In the genomic region with DNA sequence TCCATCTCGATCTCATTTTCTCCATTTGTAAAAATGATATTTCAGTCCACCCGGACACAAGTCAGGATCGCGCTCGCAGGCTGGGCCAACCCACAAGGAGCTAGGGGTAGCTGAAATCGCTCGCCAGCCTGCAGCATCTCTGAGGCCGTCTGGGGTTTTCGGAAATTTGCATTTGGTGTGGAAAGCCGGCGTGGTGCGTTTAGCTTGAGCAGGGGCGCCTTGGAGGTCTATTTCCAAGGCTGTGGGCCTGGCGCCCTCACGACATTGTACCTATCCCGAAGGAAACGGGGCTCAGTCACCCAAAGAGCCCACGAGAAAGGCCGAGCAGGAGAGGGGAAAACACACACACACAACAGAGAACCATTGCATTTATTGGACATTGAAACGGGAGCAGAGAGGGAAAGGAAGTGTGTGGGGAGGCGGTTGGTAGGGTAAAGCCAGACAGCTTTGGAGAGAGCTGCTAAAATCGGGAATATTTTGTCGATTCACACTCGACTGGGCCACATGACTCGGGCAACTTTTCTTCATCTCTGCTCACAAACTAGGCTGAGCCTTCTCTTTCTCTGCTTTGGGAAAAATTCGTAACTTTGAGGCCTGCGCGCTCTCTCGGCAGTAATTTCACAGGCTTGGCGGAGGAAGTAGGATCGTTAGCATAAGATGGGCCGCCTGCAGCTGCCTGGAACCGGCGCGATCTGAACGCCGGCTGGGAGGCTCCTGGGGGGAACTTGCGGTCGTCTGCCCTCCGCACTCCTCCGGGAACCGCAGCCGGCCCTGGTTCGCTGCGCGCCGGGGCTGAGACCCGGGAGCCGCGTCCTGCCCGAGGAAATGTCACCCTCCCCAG, we compare ENCODE assay signal across 10 cellular contexts. TPM values are rescaled to one million over a fixed set of nuclear protein-coding genes. Genes with fewer than 3 reads are reported as not detected.
A peak's percentile ranks its signal among the peaks of the same experiment; 100 is the strongest.
DNase-seq lines count a peak whose midpoint lies in the region; ATAC-seq and TF ChIP-seq lines count a peak whose summit lies in the region.
"Had no signal": no experiment of that assay in that cellular context is flagged by ENCODE, and none has a peak within 500 bp of the region (broad histone marks: within the 10 kb centered on the region; RNA-seq: fewer than 3 reads in every experiment).

No MANE protein-coding gene starts in this region.

- H3K4me3 ChIP-seq in heart left ventricle (peak overlapping the region in 11 of 12 donors; percentile 1 to 61 (median 48)), mesodermal cell (ENCODE audit: extremely low read depth, insufficient read depth, low read length, poor library complexity, severe bottlenecking) (peak overlapping the region; percentile 29), vagina (peak overlapping the region; percentile 46 to 58), brain microvascular endothelial cell (ENCODE audit: low read depth, low read length) (no peak overlapping the region)

- peaks cover 79% of the 10 kb centered on the region for H3K27me3 Mint-ChIP-seq in activated T-helper 2 cell treated with anti-CD3 and anti-CD28 coated beads, Interferon-gamma antibody, Interleukin-2, Interleukin-4, amounts not matched to agents 10 μg/mL and 5 μg/mL and 100 μg/mL, durations not matched to agents 14 hours and 24 hours and 36 hours (ENCODE audit: low read depth)

- peak overlapping the region in 3 of 12 donors; percentile 82 to 86 (median 85) for H3K27ac ChIP-seq in heart left ventricle
- no peak overlapping the region for H3K27ac ChIP-seq in mesodermal cell (ENCODE audit: low read depth, low read length, severe bottlenecking)
- peak overlapping the region; percentile 83 for H3K27ac ChIP-seq in vagina
- H3K27ac ChIP-seq in brain microvascular endothelial cell = no peak overlapping the region

- no peaks in the 10 kb centered on the region for H3K9me3 Mint-ChIP-seq in activated T-helper 2 cell treated with anti-CD3 and anti-CD28 coated beads, Interferon-gamma antibody, Interleukin-2, Interleukin-4, amounts not matched to agents 10 μg/mL and 5 μg/mL and 100 μg/mL, durations not matched to agents 14 hours and 24 hours and 36 hours

- H3K27me3 ChIP-seq in heart left ventricle (peaks cover 79 to 100% (median 94%) of the 10 kb centered on the region in 9 donors), vagina (peaks cover 5% of the 10 kb centered on the region), brain microvascular endothelial cell (replicated peaks) (peaks cover 90% of the 10 kb centered on the region)

- H3K36me3 ChIP-seq in heart left ventricle (no peaks in the 10 kb centered on the region), mesodermal cell (ENCODE audit: control insufficient read depth, insufficient read depth, low read length) (no peaks in the 10 kb centered on the region), vagina (no peaks in the 10 kb centered on the region), brain microvascular endothelial cell (replicated peaks) (no peaks in the 10 kb centered on the region)

- TF ChIP-seq CTCF in heart left ventricle (IDR thresholded peaks at IDR 0.05) (no peak), vagina (IDR thresholded peaks at IDR 0.05) (no peak), brain microvascular endothelial cell (IDR thresholded peaks at IDR 0.05; ENCODE audit: low read depth, low read length, missing control alignments) (no peak)

- intact Hi-C loops in heart left ventricle (cut with DNase I) (loop anchor here (5.0 to 10.0 kb wide), 10 partner anchors 324 to 1019 kb away; no protein-coding TSS in a partner anchor), left ventricle myocardium superior (cut with micrococcal nuclease) (loop anchor here (5.0 kb wide), 1 partner anchor 509 kb away; no protein-coding TSS in a partner anchor), vagina (cut with DNase I) (loop anchor here (5.0 to 10.0 kb wide), 2 partner anchors 509 to 1016 kb away; no protein-coding TSS in a partner anchor)
- intact Hi-C loops in activated T-helper 2 cell treated with anti-CD3 and anti-CD28 coated beads, Interferon-gamma antibody, Interleukin-2, Interleukin-4, amounts not matched to agents 10 μg/mL and 5 μg/mL and 100 μg/mL, durations not matched to agents 14 hours and 24 hours and 36 hours (cut with micrococcal nuclease) = loop anchor here (2.0 to 10.0 kb wide), 4 partner anchors 18 to 1794 kb away; partner anchors contain the start of gene SP9

- no peaks in the 10 kb centered on the region for H3K9me3 ChIP-seq in heart left ventricle
- H3K9me3 ChIP-seq in mesodermal cell (ENCODE audit: control insufficient read depth, low read length) = no peaks in the 10 kb centered on the region
- H3K9me3 ChIP-seq in vagina = no peaks in the 10 kb centered on the region

- peaks cover 0 to 34% (median 11%) of the 10 kb centered on the region in 12 donors for H3K4me1 ChIP-seq in heart left ventricle
- no peaks in the 10 kb centered on the region for H3K4me1 ChIP-seq in mesodermal cell (ENCODE audit: control insufficient read depth, insufficient read depth, low read length, poor library complexity, severe bottlenecking)
- H3K4me1 ChIP-seq in vagina = peaks cover 17% of the 10 kb centered on the region

- ATAC-seq in heart left ventricle (no peak), left ventricle myocardium superior (no peak), GM18861 (IDR thresholded peaks at IDR 0.05; ENCODE audit: unreplicated experiment) (no peak)

- TF ChIP-seq POLR2A in heart left ventricle (IDR thresholded peaks at IDR 0.05) = no peak
- no peak for TF ChIP-seq POLR2A in vagina (IDR thresholded peaks at IDR 0.05)

- WGBS in heart left ventricle, 4 donors = 8 to 17% (median 15%) methylated on average over 50 to 51 of the region's 51 CpGs
- 2 to 3% methylated on average over 37 to 44 of the region's 51 CpGs for WGBS in mesodermal cell (ENCODE audit: insufficient coverage in 2 of 2), 2 experiments

- DNase-seq in heart left ventricle (no peak), left ventricle myocardium superior (no peak), vagina (ENCODE audit: extremely low spot score in 2 of 2) (no peak), brain microvascular endothelial cell (no peak), SW 1271 (lab: John Stamatoyannopoulos, UW) (no peak)
- no peak for DNase-seq in activated T-helper 2 cell treated with anti-CD3 and anti-CD28 coated beads, Interferon-gamma antibody, Interleukin-2, Interleukin-4, amounts not matched to agents 10 μg/mL and 5 μg/mL and 100 μg/mL, durations not matched to agents 14 hours and 24 hours and 36 hours (ENCODE audit: low spot score)
- DNase-seq: DND-41 had no signal

- H3K4me1 Mint-ChIP-seq in activated T-helper 2 cell treated with anti-CD3 and anti-CD28 coated beads, Interferon-gamma antibody, Interleukin-2, Interleukin-4, amounts not matched to agents 10 μg/mL and 5 μg/mL and 100 μg/mL, durations not matched to agents 14 hours and 24 hours and 36 hours (ENCODE audit: low read depth) = peaks cover 12% of the 10 kb centered on the region

- H3K27ac Mint-ChIP-seq in activated T-helper 2 cell treated with anti-CD3 and anti-CD28 coated beads, Interferon-gamma antibody, Interleukin-2, Interleukin-4, amounts not matched to agents 10 μg/mL and 5 μg/mL and 100 μg/mL, durations not matched to agents 14 hours and 24 hours and 36 hours = peak overlapping the region; percentile 63

- H3K36me3 Mint-ChIP-seq in activated T-helper 2 cell treated with anti-CD3 and anti-CD28 coated beads, Interferon-gamma antibody, Interleukin-2, Interleukin-4, amounts not matched to agents 10 μg/mL and 5 μg/mL and 100 μg/mL, durations not matched to agents 14 hours and 24 hours and 36 hours (ENCODE audit: low read depth) = no peaks in the 10 kb centered on the region

- no peak overlapping the region for H3K4me3 Mint-ChIP-seq in activated T-helper 2 cell treated with anti-CD3 and anti-CD28 coated beads, Interferon-gamma antibody, Interleukin-2, Interleukin-4, amounts not matched to agents 10 μg/mL and 5 μg/mL and 100 μg/mL, durations not matched to agents 14 hours and 24 hours and 36 hours (ENCODE audit: low read depth)

- in situ Hi-C loops in brain microvascular endothelial cell (cut with HindIII; ENCODE audit: low pct_ligation_motif_present, low sequenced_read_pairs) = loop anchor here (25.0 kb wide), 1 partner anchor 509 kb away; no protein-coding TSS in a partner anchor

RNA-seq across cellular contexts. Expression of gene HOXD8, which starts 1.1 kb away (rescaled TPM):
- total RNA-seq in heart left ventricle = 1 to 10 TPM in 3 of 9 donors, under 1 TPM in 6; 0.37 to 1.8 (median 0.59) TPM
- under 1 TPM; 0.21 to 0.42 TPM for polyA plus RNA-seq in heart left ventricle
- total RNA-seq in left ventricle myocardium superior = 0.92 TPM
- total RNA-seq in activated T-helper 2 cell treated with anti-CD3 and anti-CD28 coated beads, Interferon-gamma antibody, Interleukin-2, Interleukin-4, amounts not matched to agents 10 μg/mL and 5 μg/mL and 100 μg/mL, durations not matched to agents 14 hours and 24 hours and 36 hours = not detected in 2 replicates
- 2.1 TPM for polyA plus RNA-seq in mesodermal cell (2013, experiment 1 of 2)
- 1.0 TPM for polyA plus RNA-seq in mesodermal cell (2013, experiment 2 of 2)
- 10.3 TPM for total RNA-seq in vagina
- total RNA-seq: activated CD8-positive, alpha-beta memory T cell treated with anti-CD3 and anti-CD28 coated beads for 36 hours had no signal

RNA-seq across cellular contexts. Expression of gene HOXD9, which starts 5.9 kb away (rescaled TPM):
- total RNA-seq in heart left ventricle (under 1 TPM in 2 of 9 donors, not detected in 7; 0.40 to 0.43 TPM), left ventricle myocardium superior (not detected), vagina (12.5 TPM)
- under 1 TPM in 1 of 2 donors, not detected in 1; 0.23 TPM for polyA plus RNA-seq in heart left ventricle
- not detected in 2 replicates for total RNA-seq in activated T-helper 2 cell treated with anti-CD3 and anti-CD28 coated beads, Interferon-gamma antibody, Interleukin-2, Interleukin-4, amounts not matched to agents 10 μg/mL and 5 μg/mL and 100 μg/mL, durations not matched to agents 14 hours and 24 hours and 36 hours
- polyA plus RNA-seq in mesodermal cell (2013, experiment 1 of 2) = 1.9 TPM
- polyA plus RNA-seq in mesodermal cell (2013, experiment 2 of 2) = 2.1 TPM
- total RNA-seq: activated CD8-positive, alpha-beta memory T cell treated with anti-CD3 and anti-CD28 coated beads for 36 hours had no signal

RNA-seq across cellular contexts. Expression of gene HOXD10, which starts 11.8 kb away (rescaled TPM):
- total RNA-seq in heart left ventricle (under 1 TPM in 1 of 9 donors, not detected in 8; 0.43 TPM), left ventricle myocardium superior (not detected), vagina (19.6 TPM)
- under 1 TPM in 1 of 2 donors, not detected in 1; 0.03 TPM for polyA plus RNA-seq in heart left ventricle
- total RNA-seq in activated T-helper 2 cell treated with anti-CD3 and anti-CD28 coated beads, Interferon-gamma antibody, Interleukin-2, Interleukin-4, amounts not matched to agents 10 μg/mL and 5 μg/mL and 100 μg/mL, durations not matched to agents 14 hours and 24 hours and 36 hours = not detected in 2 replicates
- 1.9 TPM for polyA plus RNA-seq in mesodermal cell (2013, experiment 1 of 2)
- polyA plus RNA-seq in mesodermal cell (2013, experiment 2 of 2) = 0.96 TPM
- total RNA-seq: activated CD8-positive, alpha-beta memory T cell treated with anti-CD3 and anti-CD28 coated beads for 36 hours had no signal

RNA-seq across cellular contexts. Expression of gene HOXD11, which starts 21.3 kb away (rescaled TPM):
- total RNA-seq in heart left ventricle (not detected), left ventricle myocardium superior (not detected), vagina (19.4 TPM)
- polyA plus RNA-seq in heart left ventricle = not detected
- not detected in 2 replicates for total RNA-seq in activated T-helper 2 cell treated with anti-CD3 and anti-CD28 coated beads, Interferon-gamma antibody, Interleukin-2, Interleukin-4, amounts not matched to agents 10 μg/mL and 5 μg/mL and 100 μg/mL, durations not matched to agents 14 hours and 24 hours and 36 hours
- 1.2 TPM for polyA plus RNA-seq in mesodermal cell (2013, experiment 1 of 2)
- 0.96 TPM for polyA plus RNA-seq in mesodermal cell (2013, experiment 2 of 2)
- total RNA-seq: activated CD8-positive, alpha-beta memory T cell treated with anti-CD3 and anti-CD28 coated beads for 36 hours had no signal

RNA-seq across cellular contexts. Expression of gene HOXD4, which starts 23.0 kb away (rescaled TPM):
- total RNA-seq in heart left ventricle (under 1 TPM in 7 of 9 donors, not detected in 2; 0.17 to 0.96 (median 0.42) TPM), left ventricle myocardium superior (0.22 TPM), vagina (4.9 TPM)
- polyA plus RNA-seq in heart left ventricle = under 1 TPM; 0.10 to 0.19 TPM
- total RNA-seq in activated T-helper 2 cell treated with anti-CD3 and anti-CD28 coated beads, Interferon-gamma antibody, Interleukin-2, Interleukin-4, amounts not matched to agents 10 μg/mL and 5 μg/mL and 100 μg/mL, durations not matched to agents 14 hours and 24 hours and 36 hours = not detected in 2 replicates
- 6.5 TPM for polyA plus RNA-seq in mesodermal cell (2013, experiment 1 of 2)
- 4.2 TPM for polyA plus RNA-seq in mesodermal cell (2013, experiment 2 of 2)
- total RNA-seq: activated CD8-positive, alpha-beta memory T cell treated with anti-CD3 and anti-CD28 coated beads for 36 hours had no signal

Comparison
In these comparisons a context has a peak if more than half of its experiments do, and no peak if none do; other contexts are left out.
1. RNA of gene HOXD10, which starts 11.8 kb away (total RNA-seq): 19.6 TPM in vagina (single experiment); not detected in left ventricle myocardium superior (single experiment), 0.43 TPM in heart left ventricle and not detected in activated T-helper 2 cell treated with anti-CD3 and anti-CD28 coated beads, Interferon-gamma antibody, Interleukin-2, Interleukin-4, amounts not matched to agents 10 μg/mL and 5 μg/mL and 100 μg/mL, durations not matched to agents 14 hours and 24 hours and 36 hours; every median in the first group is over 10 times any median in the second.